Comparison of ENCODE assay signal across 15 cellular contexts in the genomic region with DNA sequence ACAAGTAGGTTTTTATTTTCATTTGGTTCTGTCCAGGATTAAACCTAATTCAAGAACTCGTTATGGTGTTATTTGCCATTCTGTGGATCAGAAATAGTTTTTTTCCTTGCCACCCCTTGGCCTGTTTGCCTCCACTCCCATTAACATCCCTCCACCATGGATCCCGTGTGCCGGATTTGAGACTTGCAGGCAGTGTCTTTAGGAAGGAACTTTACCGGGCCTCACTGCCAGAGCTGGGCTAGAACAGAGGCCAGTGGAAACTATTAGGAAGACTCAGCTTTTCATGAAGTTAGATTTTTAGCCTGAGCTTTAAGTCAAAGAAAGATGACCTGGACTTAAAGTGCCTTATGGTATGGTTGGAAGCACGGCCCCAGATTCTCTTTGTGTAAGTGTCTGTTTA. TPM values are rescaled to one million over a fixed set of nuclear protein-coding genes. Genes with fewer than 3 reads are reported as not detected.
A peak's percentile ranks its signal among the peaks of the same experiment; 100 is the strongest.
DNase-seq lines count a peak whose midpoint lies in the region; ATAC-seq and TF ChIP-seq lines count a peak whose summit lies in the region.
"Had no signal": no experiment of that assay in that cellular context is flagged by ENCODE, and none has a peak within 500 bp of the region (broad histone marks: within the 10 kb centered on the region; RNA-seq: fewer than 3 reads in every experiment).

No MANE protein-coding gene starts in this region.

- CTCF ChIA-PET in activated CD8-positive, alpha-beta T cell treated with anti-CD3 and anti-CD28 coated beads for 36 hours (lab: Charles Lee), result interaction anchor here (0.7 to 2.4 kb wide), 3 partner anchors 11 to 85 kb away, joined by 3 to 11 read pairs (median 3); no protein-coding TSS in a partner anchor

- peak overlapping the region; percentile 9 for H3K4me3 Mint-ChIP-seq in stimulated activated naive CD8-positive, alpha-beta T cell treated with anti-CD3 and anti-CD28 coated beads, Interleukin-15, Interleukin-2, amounts not matched to agents 100 ng/mL and 50 ng/mL, for 24 hours
- peak overlapping the region; percentile 26 for H3K4me3 Mint-ChIP-seq in activated CD8-positive, alpha-beta T cell treated with anti-CD3 and anti-CD28 coated beads for 36 hours

- H3K27me3 Mint-ChIP-seq in stimulated activated naive CD8-positive, alpha-beta T cell treated with anti-CD3 and anti-CD28 coated beads, Interleukin-15, Interleukin-2, amounts not matched to agents 100 ng/mL and 50 ng/mL, for 24 hours, result no peaks in the 10 kb centered on the region
- H3K27me3 Mint-ChIP-seq in activated CD8-positive, alpha-beta T cell treated with anti-CD3 and anti-CD28 coated beads for 36 hours, result no peaks in the 10 kb centered on the region

- POLR2A ChIA-PET in activated CD8-positive, alpha-beta T cell treated with anti-CD3 and anti-CD28 coated beads for 36 hours (lab: Charles Lee), result no interaction called here

- no peaks in the 10 kb centered on the region for H3K9me3 Mint-ChIP-seq in stimulated activated naive CD8-positive, alpha-beta T cell treated with anti-CD3 and anti-CD28 coated beads, Interleukin-15, Interleukin-2, amounts not matched to agents 100 ng/mL and 50 ng/mL, for 24 hours
- no peaks in the 10 kb centered on the region for H3K9me3 Mint-ChIP-seq in activated CD8-positive, alpha-beta T cell treated with anti-CD3 and anti-CD28 coated beads for 36 hours

- H3K36me3 Mint-ChIP-seq in stimulated activated naive CD8-positive, alpha-beta T cell treated with anti-CD3 and anti-CD28 coated beads, Interleukin-15, Interleukin-2, amounts not matched to agents 100 ng/mL and 50 ng/mL, for 24 hours (ENCODE audit: low read depth), result no peaks in the 10 kb centered on the region
- peaks cover 3% of the 10 kb centered on the region for H3K36me3 Mint-ChIP-seq in activated CD8-positive, alpha-beta T cell treated with anti-CD3 and anti-CD28 coated beads for 36 hours (ENCODE audit: low read depth)

- DNase-seq in stimulated activated naive CD8-positive, alpha-beta T cell treated with anti-CD3 and anti-CD28 coated beads, Interleukin-15, Interleukin-2, amounts not matched to agents 100 U/mL and 50 U/mL, for 24 hours, result no peak
- no peak for DNase-seq in activated CD8-positive, alpha-beta T cell treated with anti-CD3 and anti-CD28 coated beads for 36 hours
- DNase-seq in head of caudate nucleus (peak in 24 of 42 donors; percentile 13 to 60 (median 34)), SW 1271 (lab: John Stamatoyannopoulos, UW) (no peak), NCI-H1930 (lab: John Stamatoyannopoulos, UW) (no peak), NOMO-1 treated with DMSO at 0.1 percent for 48 hours (lab: John Stamatoyannopoulos, UW; ENCODE audit: unreplicated experiment) (no peak)
- DNase-seq: foreskin keratinocyte; IMR-90; mucosa of descending colon; NCI-H510A; right cardiac atrium; stimulated activated CD4-positive, alpha-beta T cell treated with anti-CD3 and anti-CD28 coated beads, Interleukin-4, amount 100 ng/mL, for 4 hours; stomach had no signal

- no peak overlapping the region for H3K27ac Mint-ChIP-seq in stimulated activated naive CD8-positive, alpha-beta T cell treated with anti-CD3 and anti-CD28 coated beads, Interleukin-15, Interleukin-2, amounts not matched to agents 100 ng/mL and 50 ng/mL, for 24 hours
- no peak overlapping the region for H3K27ac Mint-ChIP-seq in activated CD8-positive, alpha-beta T cell treated with anti-CD3 and anti-CD28 coated beads for 36 hours

- H3K4me1 Mint-ChIP-seq in stimulated activated naive CD8-positive, alpha-beta T cell treated with anti-CD3 and anti-CD28 coated beads, Interleukin-15, Interleukin-2, amounts not matched to agents 100 ng/mL and 50 ng/mL, for 24 hours (ENCODE audit: low read depth), result peaks cover 87% of the 10 kb centered on the region
- H3K4me1 Mint-ChIP-seq in activated CD8-positive, alpha-beta T cell treated with anti-CD3 and anti-CD28 coated beads for 36 hours (ENCODE audit: low read depth), result peaks cover 71% of the 10 kb centered on the region

- ATAC-seq in stimulated activated naive CD8-positive, alpha-beta T cell treated with anti-CD3 and anti-CD28 coated beads, Interleukin-15, Interleukin-2, amounts not matched to agents 100 U/mL and 50 U/mL, for 24 hours, result no peak
- ATAC-seq in activated CD8-positive, alpha-beta T cell treated with anti-CD3 and anti-CD28 coated beads for 36 hours, result no peak
- ATAC-seq in GM21390 (IDR thresholded peaks at IDR 0.05; ENCODE audit: unreplicated experiment), result no peak
- ATAC-seq: foreskin keratinocyte, mucosa of descending colon, right cardiac atrium had no signal

- no peak for TF ChIP-seq CTCF in activated CD8-positive, alpha-beta T cell treated with anti-CD3 and anti-CD28 coated beads for 36 hours (IDR thresholded peaks at IDR 0.05)

- intact Hi-C loops in activated CD8-positive, alpha-beta T cell treated with anti-CD3 and anti-CD28 coated beads for 36 hours (cut with micrococcal nuclease), result loop anchor here (5.0 to 10.0 kb wide), 2 partner anchors 55 to 118 kb away; partner anchors contain the start of gene MSMO1
- intact Hi-C loops in head of caudate nucleus (cut with DNase I), result loop anchor here (10.0 kb wide), 2 partner anchors 75 to 255 kb away; no protein-coding TSS in a partner anchor

RNA-seq across cellular contexts. Expression of gene KLHL2, which starts 2.4 kb away (rescaled TPM):
- total RNA-seq in activated CD8-positive, alpha-beta T cell treated with anti-CD3 and anti-CD28 coated beads for 36 hours, result 10 to 100 TPM; 24.5 to 29.4 TPM

Comparison
In these comparisons a context has a peak if more than half of its experiments do, and no peak if none do; other contexts are left out.
1. DNase-seq: peak in head of caudate nucleus (24 of 42); none in stimulated activated naive CD8-positive, alpha-beta T cell treated with anti-CD3 and anti-CD28 coated beads, Interleukin-15, Interleukin-2, amounts not matched to agents 100 U/mL and 50 U/mL, for 24 hours (single experiment), activated CD8-positive, alpha-beta T cell treated with anti-CD3 and anti-CD28 coated beads for 36 hours (single experiment), SW 1271 (0 of 2), NCI-H1930 (0 of 2) and NOMO-1 treated with DMSO at 0.1 percent for 48 hours (single experiment).